ENCODE assay signal across 21 cellular contexts in the genomic region with DNA sequence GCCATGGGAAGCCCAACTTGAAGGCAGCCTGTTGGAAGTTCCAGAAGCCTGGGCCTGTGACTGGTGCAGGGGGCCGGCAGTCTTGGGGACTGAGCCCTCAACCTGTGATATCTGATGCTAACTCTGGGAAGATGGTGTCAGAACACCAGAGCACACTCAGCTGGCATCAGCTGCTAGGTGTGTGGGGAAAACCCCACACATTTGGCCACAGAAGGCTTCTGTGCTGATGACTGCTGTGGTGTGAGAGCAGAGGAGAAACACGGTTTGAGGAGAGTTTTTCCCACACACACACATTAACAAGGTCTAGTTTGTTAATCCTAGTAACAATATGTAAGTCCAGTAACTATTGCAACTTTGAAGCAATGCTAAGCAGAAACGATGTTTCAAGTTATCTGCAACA.
"Had no signal": no experiment of that assay in that cellular context is flagged by ENCODE, and none has a peak within 500 bp of the region (broad histone marks: within the 10 kb centered on the region; RNA-seq: fewer than 3 reads in every experiment).

No MANE protein-coding gene starts in this region.

- ATAC-seq: effector memory CD8-positive, alpha-beta T cell; gastroesophageal sphincter; left lung; lower lobe of right lung; sciatic nerve had no signal

- H3K4me3 ChIP-seq: esophagus muscularis mucosa, gastroesophageal sphincter, left lung, lower lobe of right lung, spleen, stomach, thoracic aorta, transverse colon had no signal

- H2AFZ ChIP-seq: parathyroid adenoma had no signal

- H3K27ac ChIP-seq: epithelial cell of prostate, esophagus muscularis mucosa, gastroesophageal sphincter, left lung, lower lobe of right lung, parathyroid adenoma, spleen, stomach, thoracic aorta, transverse colon had no signal

- H3K36me3 ChIP-seq: esophagus muscularis mucosa, gastroesophageal sphincter, left lung, lower lobe of right lung, spleen, stomach, thoracic aorta, transverse colon had no signal

- H3K4me1 ChIP-seq: lower lobe of right lung, spleen, transverse colon had no signal

- H3K9ac ChIP-seq: parathyroid adenoma had no signal

- DNase-seq: effector memory CD8-positive, alpha-beta T cell; glutamatergic neuron; left lung; lower lobe of right lung; occipital lobe; spleen; stimulated activated CD4-positive, alpha-beta T cell treated with anti-CD3 and anti-CD28 coated beads, Interleukin-15, amount 100 ng/mL, for 24 hours; stimulated activated CD4-positive, alpha-beta T cell treated with anti-CD3 and anti-CD28 coated beads, Interleukin-1b, Interleukin-23, amount 100 ng/mL, for 48 hours; stimulated activated CD4-positive, alpha-beta T cell treated with anti-CD3 and anti-CD28 coated beads, Interleukin-4, amount 100 ng/mL, for 24 hours; stimulated activated naive CD4-positive, alpha-beta T cell; stomach; substantia nigra; transverse colon had no signal

- H3K79me2 ChIP-seq: parathyroid adenoma had no signal

- FAIRE-seq: colon, keratinocyte had no signal

- H3K9me3 ChIP-seq: esophagus muscularis mucosa, gastroesophageal sphincter, left lung, lower lobe of right lung, spleen, stomach, thoracic aorta, transverse colon had no signal
